Comparison of ENCODE assay signal across 2 cellular contexts in the genomic region with DNA sequence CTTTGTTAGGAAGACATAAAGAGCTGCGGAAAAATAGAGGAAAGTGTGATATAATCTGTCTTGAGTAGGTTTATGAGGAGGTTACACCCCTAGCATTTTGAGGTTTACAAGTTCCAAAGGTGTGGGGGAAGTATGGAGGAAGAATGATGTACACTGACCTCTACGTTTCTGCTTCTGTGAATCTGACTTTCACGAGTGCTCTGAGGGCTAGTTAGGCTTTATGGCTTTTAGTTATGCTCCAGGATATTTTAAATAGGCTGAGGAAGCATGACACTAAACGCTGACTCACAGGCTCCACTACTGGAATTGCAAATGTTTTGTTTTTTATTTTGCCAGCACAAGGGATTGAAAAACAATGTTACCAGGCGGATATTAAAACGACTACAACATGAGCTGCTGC.
TF ChIP-seq lines count a peak whose summit lies in the region.

No MANE protein-coding gene starts in this region.

TF ChIP-seq in HEK293, 187 proteins besides CTCF, POLR2A, EP300 and RAD21 (continued from another document and continues in another):
- TF ChIP-seq PRDM10 (tag by site-specific recombination; IDR thresholded peaks at IDR 0.05) (no peak), FEZF1 (tag by site-specific recombination; IDR thresholded peaks at IDR 0.05) (0 out of 2 replicates have a peak, but pooled peaks have one; percentile 58), ZNF148 (tag by site-specific recombination; IDR thresholded peaks at IDR 0.05; ENCODE audit: borderline replicate concordance) (no peak), GLI2 (tag by site-specific recombination; IDR thresholded peaks at IDR 0.05; ENCODE audit: borderline replicate concordance, low read depth) (no peak), KLF16 (tag by site-specific recombination; IDR thresholded peaks at IDR 0.05) (no peak), PRDM1 (tag by site-specific recombination; IDR thresholded peaks at IDR 0.05) (no peak), OVOL3 (tag by site-specific recombination; IDR thresholded peaks at IDR 0.05) (no peak), ZBTB8A (tag by site-specific recombination; IDR thresholded peaks at IDR 0.05) (peak; percentile 39; the same call in 1 of the 2 replicates), MEIS1 (CRISPR knock-in tag; IDR thresholded peaks at IDR 0.05; ENCODE audit: borderline replicate concordance) (no peak), ZBTB26 (tag by site-specific recombination; optimal IDR thresholded peaks at IDR 0.05) (no peak), ZSCAN16 (tag by site-specific recombination; IDR thresholded peaks at IDR 0.05) (no peak), PRDM6 (tag by site-specific recombination; IDR thresholded peaks at IDR 0.05) (peak; percentile 87), ZNF664 (tag by site-specific recombination; IDR thresholded peaks at IDR 0.05) (no peak)
- TF ChIP-seq, protein P1, sequence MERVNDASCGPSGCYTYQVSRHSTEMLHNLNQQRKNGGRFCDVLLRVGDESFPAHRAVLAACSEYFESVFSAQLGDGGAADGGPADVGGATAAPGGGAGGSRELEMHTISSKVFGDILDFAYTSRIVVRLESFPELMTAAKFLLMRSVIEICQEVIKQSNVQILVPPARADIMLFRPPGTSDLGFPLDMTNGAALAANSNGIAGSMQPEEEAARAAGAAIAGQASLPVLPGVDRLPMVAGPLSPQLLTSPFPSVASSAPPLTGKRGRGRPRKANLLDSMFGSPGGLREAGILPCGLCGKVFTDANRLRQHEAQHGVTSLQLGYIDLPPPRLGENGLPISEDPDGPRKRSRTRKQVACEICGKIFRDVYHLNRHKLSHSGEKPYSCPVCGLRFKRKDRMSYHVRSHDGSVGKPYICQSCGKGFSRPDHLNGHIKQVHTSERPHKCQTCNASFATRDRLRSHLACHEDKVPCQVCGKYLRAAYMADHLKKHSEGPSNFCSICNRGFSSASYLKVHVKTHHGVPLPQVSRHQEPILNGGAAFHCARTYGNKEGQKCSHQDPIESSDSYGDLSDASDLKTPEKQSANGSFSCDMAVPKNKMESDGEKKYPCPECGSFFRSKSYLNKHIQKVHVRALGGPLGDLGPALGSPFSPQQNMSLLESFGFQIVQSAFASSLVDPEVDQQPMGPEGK (tag by site-specific recombination; IDR thresholded peaks at IDR 0.05) = no peak

TF ChIP-seq in K562, 482 proteins besides CTCF, POLR2A, EP300 and RAD21 (continued from another document):
- TF ChIP-seq, protein P2, sequence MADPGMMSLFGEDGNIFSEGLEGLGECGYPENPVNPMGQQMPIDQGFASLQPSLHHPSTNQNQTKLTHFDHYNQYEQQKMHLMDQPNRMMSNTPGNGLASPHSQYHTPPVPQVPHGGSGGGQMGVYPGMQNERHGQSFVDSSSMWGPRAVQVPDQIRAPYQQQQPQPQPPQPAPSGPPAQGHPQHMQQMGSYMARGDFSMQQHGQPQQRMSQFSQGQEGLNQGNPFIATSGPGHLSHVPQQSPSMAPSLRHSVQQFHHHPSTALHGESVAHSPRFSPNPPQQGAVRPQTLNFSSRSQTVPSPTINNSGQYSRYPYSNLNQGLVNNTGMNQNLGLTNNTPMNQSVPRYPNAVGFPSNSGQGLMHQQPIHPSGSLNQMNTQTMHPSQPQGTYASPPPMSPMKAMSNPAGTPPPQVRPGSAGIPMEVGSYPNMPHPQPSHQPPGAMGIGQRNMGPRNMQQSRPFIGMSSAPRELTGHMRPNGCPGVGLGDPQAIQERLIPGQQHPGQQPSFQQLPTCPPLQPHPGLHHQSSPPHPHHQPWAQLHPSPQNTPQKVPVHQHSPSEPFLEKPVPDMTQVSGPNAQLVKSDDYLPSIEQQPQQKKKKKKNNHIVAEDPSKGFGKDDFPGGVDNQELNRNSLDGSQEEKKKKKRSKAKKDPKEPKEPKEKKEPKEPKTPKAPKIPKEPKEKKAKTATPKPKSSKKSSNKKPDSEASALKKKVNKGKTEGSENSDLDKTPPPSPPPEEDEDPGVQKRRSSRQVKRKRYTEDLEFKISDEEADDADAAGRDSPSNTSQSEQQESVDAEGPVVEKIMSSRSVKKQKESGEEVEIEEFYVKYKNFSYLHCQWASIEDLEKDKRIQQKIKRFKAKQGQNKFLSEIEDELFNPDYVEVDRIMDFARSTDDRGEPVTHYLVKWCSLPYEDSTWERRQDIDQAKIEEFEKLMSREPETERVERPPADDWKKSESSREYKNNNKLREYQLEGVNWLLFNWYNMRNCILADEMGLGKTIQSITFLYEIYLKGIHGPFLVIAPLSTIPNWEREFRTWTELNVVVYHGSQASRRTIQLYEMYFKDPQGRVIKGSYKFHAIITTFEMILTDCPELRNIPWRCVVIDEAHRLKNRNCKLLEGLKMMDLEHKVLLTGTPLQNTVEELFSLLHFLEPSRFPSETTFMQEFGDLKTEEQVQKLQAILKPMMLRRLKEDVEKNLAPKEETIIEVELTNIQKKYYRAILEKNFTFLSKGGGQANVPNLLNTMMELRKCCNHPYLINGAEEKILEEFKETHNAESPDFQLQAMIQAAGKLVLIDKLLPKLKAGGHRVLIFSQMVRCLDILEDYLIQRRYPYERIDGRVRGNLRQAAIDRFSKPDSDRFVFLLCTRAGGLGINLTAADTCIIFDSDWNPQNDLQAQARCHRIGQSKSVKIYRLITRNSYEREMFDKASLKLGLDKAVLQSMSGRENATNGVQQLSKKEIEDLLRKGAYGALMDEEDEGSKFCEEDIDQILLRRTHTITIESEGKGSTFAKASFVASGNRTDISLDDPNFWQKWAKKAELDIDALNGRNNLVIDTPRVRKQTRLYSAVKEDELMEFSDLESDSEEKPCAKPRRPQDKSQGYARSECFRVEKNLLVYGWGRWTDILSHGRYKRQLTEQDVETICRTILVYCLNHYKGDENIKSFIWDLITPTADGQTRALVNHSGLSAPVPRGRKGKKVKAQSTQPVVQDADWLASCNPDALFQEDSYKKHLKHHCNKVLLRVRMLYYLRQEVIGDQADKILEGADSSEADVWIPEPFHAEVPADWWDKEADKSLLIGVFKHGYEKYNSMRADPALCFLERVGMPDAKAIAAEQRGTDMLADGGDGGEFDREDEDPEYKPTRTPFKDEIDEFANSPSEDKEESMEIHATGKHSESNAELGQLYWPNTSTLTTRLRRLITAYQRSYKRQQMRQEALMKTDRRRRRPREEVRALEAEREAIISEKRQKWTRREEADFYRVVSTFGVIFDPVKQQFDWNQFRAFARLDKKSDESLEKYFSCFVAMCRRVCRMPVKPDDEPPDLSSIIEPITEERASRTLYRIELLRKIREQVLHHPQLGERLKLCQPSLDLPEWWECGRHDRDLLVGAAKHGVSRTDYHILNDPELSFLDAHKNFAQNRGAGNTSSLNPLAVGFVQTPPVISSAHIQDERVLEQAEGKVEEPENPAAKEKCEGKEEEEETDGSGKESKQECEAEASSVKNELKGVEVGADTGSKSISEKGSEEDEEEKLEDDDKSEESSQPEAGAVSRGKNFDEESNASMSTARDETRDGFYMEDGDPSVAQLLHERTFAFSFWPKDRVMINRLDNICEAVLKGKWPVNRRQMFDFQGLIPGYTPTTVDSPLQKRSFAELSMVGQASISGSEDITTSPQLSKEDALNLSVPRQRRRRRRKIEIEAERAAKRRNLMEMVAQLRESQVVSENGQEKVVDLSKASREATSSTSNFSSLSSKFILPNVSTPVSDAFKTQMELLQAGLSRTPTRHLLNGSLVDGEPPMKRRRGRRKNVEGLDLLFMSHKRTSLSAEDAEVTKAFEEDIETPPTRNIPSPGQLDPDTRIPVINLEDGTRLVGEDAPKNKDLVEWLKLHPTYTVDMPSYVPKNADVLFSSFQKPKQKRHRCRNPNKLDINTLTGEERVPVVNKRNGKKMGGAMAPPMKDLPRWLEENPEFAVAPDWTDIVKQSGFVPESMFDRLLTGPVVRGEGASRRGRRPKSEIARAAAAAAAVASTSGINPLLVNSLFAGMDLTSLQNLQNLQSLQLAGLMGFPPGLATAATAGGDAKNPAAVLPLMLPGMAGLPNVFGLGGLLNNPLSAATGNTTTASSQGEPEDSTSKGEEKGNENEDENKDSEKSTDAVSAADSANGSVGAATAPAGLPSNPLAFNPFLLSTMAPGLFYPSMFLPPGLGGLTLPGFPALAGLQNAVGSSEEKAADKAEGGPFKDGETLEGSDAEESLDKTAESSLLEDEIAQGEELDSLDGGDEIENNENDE (IDR thresholded peaks at IDR 0.05; ENCODE audit: low read depth, low read length) = no peak
- TF ChIP-seq, protein P3, sequence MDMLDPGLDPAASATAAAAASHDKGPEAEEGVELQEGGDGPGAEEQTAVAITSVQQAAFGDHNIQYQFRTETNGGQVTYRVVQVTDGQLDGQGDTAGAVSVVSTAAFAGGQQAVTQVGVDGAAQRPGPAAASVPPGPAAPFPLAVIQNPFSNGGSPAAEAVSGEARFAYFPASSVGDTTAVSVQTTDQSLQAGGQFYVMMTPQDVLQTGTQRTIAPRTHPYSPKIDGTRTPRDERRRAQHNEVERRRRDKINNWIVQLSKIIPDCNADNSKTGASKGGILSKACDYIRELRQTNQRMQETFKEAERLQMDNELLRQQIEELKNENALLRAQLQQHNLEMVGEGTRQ (CRISPR knock-in tag; IDR thresholded peaks at IDR 0.05) = no peak
- TF ChIP-seq C11orf30 (IDR thresholded peaks at IDR 0.05; ENCODE audit: low read depth) (peak; percentile 34; the same call in 1 of the 2 replicates), ATF4 (CRISPR knock-in tag; IDR thresholded peaks at IDR 0.05) (no peak), E2F6 (IDR thresholded peaks at IDR 0.05; ENCODE audit: borderline replicate concordance in 1 of 2, extremely low read depth in 1 of 2, insufficient read depth in 1 of 2, insufficient read length in 1 of 2, low read depth in 1 of 2, low read length in 1 of 2, poor library complexity in 1 of 2, severe bottlenecking in 1 of 2) (no peak), ZNF766 (CRISPR knock-in tag; conservative IDR thresholded peaks at IDR 0.05) (no peak), SIN3B (IDR thresholded peaks at IDR 0.05; ENCODE audit: low read depth) (no peak), JUN (IDR thresholded peaks at IDR 0.05; ENCODE audit: borderline replicate concordance, low read depth, low read length) (no peak), JUN (CRISPR knock-in tag; IDR thresholded peaks at IDR 0.05; ENCODE audit: borderline replicate concordance) (no peak)
